8 cellular contexts compared by ENCODE assay signal in the genomic region with DNA sequence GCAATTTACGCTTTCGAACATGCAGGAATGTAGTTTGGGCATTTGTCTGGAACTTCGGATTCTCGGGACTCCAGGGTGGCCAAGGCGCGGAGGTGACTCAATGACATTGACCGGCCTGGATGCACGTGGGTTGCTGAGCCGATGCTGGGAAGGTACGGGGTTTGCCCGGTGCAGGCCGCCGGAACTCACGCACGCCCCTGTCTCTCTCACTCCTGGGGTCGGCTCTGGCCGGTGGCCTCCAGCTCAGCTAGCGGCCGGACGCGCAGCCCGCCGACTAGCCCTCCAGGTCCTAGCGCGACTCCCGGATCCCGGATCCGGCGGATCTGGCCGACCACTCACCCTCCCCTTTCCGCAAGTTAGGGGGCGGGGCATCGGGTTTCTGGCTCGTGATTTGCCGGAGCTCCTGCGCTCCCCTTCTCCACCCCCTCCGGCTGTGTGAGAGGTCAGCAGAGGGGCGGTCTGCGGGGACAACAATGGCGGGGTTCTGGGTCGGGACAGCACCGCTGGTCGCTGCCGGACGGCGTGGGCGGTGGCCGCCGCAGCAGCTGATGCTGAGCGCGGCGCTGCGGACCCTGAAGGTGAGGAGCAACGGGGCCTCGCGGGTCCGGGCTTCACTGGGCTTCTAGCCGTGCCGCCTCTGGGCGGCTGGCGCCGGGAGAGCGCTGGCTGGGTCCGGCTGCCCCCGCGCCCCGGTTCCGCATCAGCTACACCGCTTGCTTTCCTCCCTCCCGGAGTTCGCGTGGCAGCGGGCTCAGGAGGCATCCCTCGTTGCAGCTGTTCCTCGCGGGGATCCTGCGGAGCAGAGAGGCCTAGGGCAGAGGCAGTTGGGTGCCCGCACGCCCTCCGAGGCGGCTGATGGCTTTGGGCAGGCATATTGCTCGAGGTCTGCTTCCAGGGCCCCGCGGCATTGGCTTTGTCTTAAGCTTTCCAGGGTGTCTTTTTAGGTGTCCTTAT. TPM values are rescaled to one million over a fixed set of nuclear protein-coding genes. Genes with fewer than 3 reads are reported as not detected.
DNase-seq lines count a peak whose midpoint lies in the region; ATAC-seq, FAIRE-seq and TF ChIP-seq lines count a peak whose summit lies in the region.

A gene with protein sequence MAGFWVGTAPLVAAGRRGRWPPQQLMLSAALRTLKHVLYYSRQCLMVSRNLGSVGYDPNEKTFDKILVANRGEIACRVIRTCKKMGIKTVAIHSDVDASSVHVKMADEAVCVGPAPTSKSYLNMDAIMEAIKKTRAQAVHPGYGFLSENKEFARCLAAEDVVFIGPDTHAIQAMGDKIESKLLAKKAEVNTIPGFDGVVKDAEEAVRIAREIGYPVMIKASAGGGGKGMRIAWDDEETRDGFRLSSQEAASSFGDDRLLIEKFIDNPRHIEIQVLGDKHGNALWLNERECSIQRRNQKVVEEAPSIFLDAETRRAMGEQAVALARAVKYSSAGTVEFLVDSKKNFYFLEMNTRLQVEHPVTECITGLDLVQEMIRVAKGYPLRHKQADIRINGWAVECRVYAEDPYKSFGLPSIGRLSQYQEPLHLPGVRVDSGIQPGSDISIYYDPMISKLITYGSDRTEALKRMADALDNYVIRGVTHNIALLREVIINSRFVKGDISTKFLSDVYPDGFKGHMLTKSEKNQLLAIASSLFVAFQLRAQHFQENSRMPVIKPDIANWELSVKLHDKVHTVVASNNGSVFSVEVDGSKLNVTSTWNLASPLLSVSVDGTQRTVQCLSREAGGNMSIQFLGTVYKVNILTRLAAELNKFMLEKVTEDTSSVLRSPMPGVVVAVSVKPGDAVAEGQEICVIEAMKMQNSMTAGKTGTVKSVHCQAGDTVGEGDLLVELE (plus strand): TSS at position 446 of the 954 bp plus-strand sequence. CDS start 28 bp downstream, at position 474.

- H3K4me3 ChIP-seq in keratinocyte (ENCODE audit: control insufficient read depth in 2 of 3, extremely low read depth in 1 of 3, insufficient read depth in 2 of 3, low read depth in 1 of 3, low read length in 3 of 3): peak within 1 kb of the TSS; percentile 74 to 88 (median 80)

- H3K9me3 Mint-ChIP-seq in chondrocyte (ENCODE audit: low read depth): no peaks in the 10 kb centered on the region

- no peaks in the 10 kb centered on the region for H3K27me3 ChIP-seq in keratinocyte (ENCODE audit: control insufficient read depth, extremely low read depth, insufficient read depth, low read length)

- peaks cover 41% of the 10 kb centered on the region for H3K4me1 Mint-ChIP-seq in chondrocyte (ENCODE audit: low read depth)

- no peaks in the 10 kb centered on the region for H3K9me1 ChIP-seq in keratinocyte (ENCODE audit: control insufficient read depth, extremely low read depth, insufficient read depth, low read length)

- peaks cover 6% of the 10 kb centered on the region for H3K79me2 ChIP-seq in keratinocyte (ENCODE audit: control insufficient read depth, insufficient read depth, low read length)

- no peaks in the 10 kb centered on the region for H4K20me1 ChIP-seq in keratinocyte (ENCODE audit: control insufficient read depth, extremely low read depth, insufficient read depth, low read length)

- peak within 1 kb of the TSS; percentile 87 for H3K4me3 Mint-ChIP-seq in chondrocyte (ENCODE audit: unreplicated experiment)

- ATAC-seq in GM18873 (IDR thresholded peaks at IDR 0.05; ENCODE audit: low FRiP score, unreplicated experiment) (peak; percentile 96), HG03135 (IDR thresholded peaks at IDR 0.05; ENCODE audit: unreplicated experiment) (peak; percentile 95)

- FAIRE-seq in keratinocyte (lab: Jason Lieb, UNC): peak; percentile 73

- H3K36me3 Mint-ChIP-seq in chondrocyte (ENCODE audit: low read depth): peaks cover 1% of the 10 kb centered on the region

- H2AFZ ChIP-seq in keratinocyte (ENCODE audit: control insufficient read depth, low read length): peak within 1 kb of the TSS; percentile 93

- TF ChIP-seq CTCF in chondrocyte (IDR thresholded peaks at IDR 0.05) (no peak), keratinocyte (optimal IDR thresholded peaks at IDR 0.05 in 1 of 3, IDR thresholded peaks at IDR 0.05 in 1 of 3, conservative IDR thresholded peaks at IDR 0.05 in 1 of 3; ENCODE audit: extremely low read depth in 1 of 3, insufficient read depth in 2 of 3, low read length in 3 of 3) (no peak)

- DNase-seq in AG08395 (ENCODE audit: low spot score) (peak; percentile 97), NCI-H446 (lab: John Stamatoyannopoulos, UW) (peak; percentile 48 to 74), chondrocyte (ENCODE audit: low spot score) (peak; percentile 98), keratinocyte (ENCODE audit: low read depth, low spot score) (no peak)
- DNase-seq in activated CD4-positive, alpha-beta T cell treated with anti-CD3 and anti-CD28 coated beads for 1 hour: peak; percentile 55
- DNase-seq in stimulated activated CD4-positive, alpha-beta T cell treated with anti-CD3 and anti-CD28 coated beads, Interleukin-12 subunit alpha, Interleukin-12 subunit beta, amount 100 ng/mL, for 48 hours (ENCODE audit: low read depth in 2 of 3, low spot score in 1 of 3): peak; percentile 59 to 85 (median 67)

- peak within 1 kb of the TSS; percentile 51 for H3K27ac ChIP-seq in keratinocyte (ENCODE audit: control insufficient read depth, insufficient read depth, low read length)

- no peaks in the 10 kb centered on the region for H3K4me1 ChIP-seq in keratinocyte (ENCODE audit: control insufficient read depth, extremely low read depth, insufficient read depth, low read length)

- H3K9me3 ChIP-seq in keratinocyte (ENCODE audit: control insufficient read depth, low read depth, low read length): no peaks in the 10 kb centered on the region

- dilution Hi-C loops in keratinocyte (cut with MboI; ENCODE audit: extremely low pct_ligation_motif_present, low sequenced_read_pairs): no loop called here

- peaks cover 0 to 2% of the 10 kb centered on the region in 2 experiments for H3K36me3 ChIP-seq in keratinocyte (ENCODE audit: control insufficient read depth in 2 of 2, extremely low read depth in 1 of 2, insufficient read depth in 2 of 2, low read length in 2 of 2)

- H3K4me2 ChIP-seq in keratinocyte (ENCODE audit: control insufficient read depth, extremely low read depth, insufficient read depth, low read depth, low read length): peak within 1 kb of the TSS; percentile 68

- H3K27ac Mint-ChIP-seq in chondrocyte (ENCODE audit: unreplicated experiment): peak within 1 kb of the TSS; percentile 84

- peak within 1 kb of the TSS; percentile 75 for H3K9ac ChIP-seq in keratinocyte (ENCODE audit: control insufficient read depth, extremely low read depth, insufficient read depth, low read length)

- no peaks in the 10 kb centered on the region for H3K27me3 Mint-ChIP-seq in chondrocyte (ENCODE audit: low read depth)

RNA-seq across cellular contexts. Expression of the gene that starts here (rescaled TPM):
- 14.8 to 25.5 TPM (median 15.1 TPM) in 3 replicates for total RNA-seq in chondrocyte
- 3.6 to 8.1 TPM (median 4.1 TPM) in 3 replicates for polyA plus RNA-seq in keratinocyte
- 15.5 TPM for polyA plus RNA-seq in keratinocyte (2011; ENCODE audit: low read depth)
- polyA plus RNA-seq in keratinocyte (2011; cell fraction: cytosol; rRNA removed): 2.8 and 5.8 TPM in 2 replicates
- polyA plus RNA-seq in keratinocyte (2011; cell fraction: nucleus; rRNA removed): 9.5 and 13.4 TPM in 2 replicates
- 8.0 and 10.0 TPM in 2 replicates for polyA plus RNA-seq in keratinocyte (2012; ENCODE audit: low replicate concordance)
- polyA minus RNA-seq in keratinocyte: 1.2 to 24.2 TPM (median 12.8 TPM) in 3 replicates
- 10.7 TPM for polyA minus RNA-seq in keratinocyte (2011; cell fraction: cytosol; rRNA and poly(A)+ RNA removed)
- polyA minus RNA-seq in keratinocyte (2011; cell fraction: nucleus; rRNA and poly(A)+ RNA removed): 12.6 and 29.6 TPM in 2 replicates
